ENCODE assay signal across 8 cellular contexts in the genomic region with DNA sequence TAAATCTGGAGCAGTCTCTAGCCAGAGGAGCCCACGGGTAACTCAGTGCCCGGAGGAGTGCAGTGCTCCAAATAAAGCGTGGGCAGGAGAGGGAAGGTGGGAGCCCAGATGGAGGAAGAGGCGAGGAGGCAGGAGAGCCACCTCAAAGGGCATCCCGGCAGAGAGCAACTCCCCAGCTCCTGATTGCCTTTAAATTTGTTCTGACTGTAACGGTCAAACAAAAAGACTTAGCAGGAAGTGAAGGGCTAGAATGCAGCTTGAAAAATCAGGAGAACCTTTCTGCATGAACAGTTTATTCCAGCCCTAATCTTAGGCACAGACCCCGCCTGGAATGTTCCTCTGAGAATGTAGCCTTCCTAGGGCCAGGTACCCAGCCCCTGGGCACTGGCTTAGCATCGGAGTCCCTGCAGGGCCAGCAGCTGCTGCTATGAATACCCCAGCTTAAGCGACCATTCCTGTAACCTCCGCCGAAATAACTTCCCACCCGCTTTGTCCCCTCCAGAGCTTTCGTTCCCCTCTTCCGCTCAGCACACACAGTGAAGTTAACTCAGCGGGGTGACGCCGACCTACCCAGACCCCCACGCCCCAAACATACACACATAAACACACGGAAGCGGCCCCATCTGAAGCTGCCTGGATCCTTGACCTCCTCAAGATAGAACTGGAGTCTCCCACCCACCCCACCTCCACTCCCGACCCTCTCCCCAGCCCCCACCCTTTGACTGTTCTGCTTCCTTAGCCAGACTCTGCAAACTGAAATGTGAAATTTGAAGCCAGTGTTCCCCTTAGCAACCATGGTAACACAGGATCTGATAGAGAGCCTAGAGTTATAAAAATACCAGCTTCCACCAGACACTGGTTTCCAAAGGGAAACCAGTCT.
DNase-seq lines count a peak whose midpoint lies in the region; ATAC-seq and TF ChIP-seq lines count a peak whose summit lies in the region.

No MANE protein-coding gene starts in this region.

- H3K27me3 Mint-ChIP-seq in MCF 10A (ENCODE audit: insufficient read depth, unreplicated experiment) (no peaks in the 10 kb centered on the region), brain (no peaks in the 10 kb centered on the region)
- no peaks in the 10 kb centered on the region for H3K27me3 Mint-ChIP-seq in T-helper 2 cell treated with Interferon-gamma antibody and Interleukin-4, amounts not matched to agents 5 μg/mL and 100 μg/mL, for 36 hours (ENCODE audit: low read depth)

- no TSS peak for BruUV-seq in MCF 10A (replicated peaks; lab: Mats Ljungman, UMichigan)

- H3K4me1 Mint-ChIP-seq in MCF 10A (ENCODE audit: insufficient read depth, unreplicated experiment), result peaks cover 22% of the 10 kb centered on the region
- H3K4me1 Mint-ChIP-seq in brain, result peaks cover 81% of the 10 kb centered on the region
- H3K4me1 Mint-ChIP-seq in T-helper 2 cell treated with Interferon-gamma antibody and Interleukin-4, amounts not matched to agents 5 μg/mL and 100 μg/mL, for 36 hours (ENCODE audit: low read depth), result peaks cover 13% of the 10 kb centered on the region

- H3K27ac Mint-ChIP-seq in MCF 10A (ENCODE audit: low read depth, unreplicated experiment) (no peak overlapping the region), brain (peak overlapping the region; percentile 73 to 98 (median 97))
- no peak overlapping the region for H3K27ac Mint-ChIP-seq in T-helper 2 cell treated with Interferon-gamma antibody and Interleukin-4, amounts not matched to agents 5 μg/mL and 100 μg/mL, for 36 hours

- H3K36me3 Mint-ChIP-seq in MCF 10A (ENCODE audit: insufficient read depth, unreplicated experiment) (peaks cover 38% of the 10 kb centered on the region), brain (peaks cover 34% of the 10 kb centered on the region)
- H3K36me3 Mint-ChIP-seq in T-helper 2 cell treated with Interferon-gamma antibody and Interleukin-4, amounts not matched to agents 5 μg/mL and 100 μg/mL, for 36 hours (ENCODE audit: low read depth), result no peaks in the 10 kb centered on the region

- no peaks in the 10 kb centered on the region for H3K9me3 Mint-ChIP-seq in MCF 10A (ENCODE audit: unreplicated experiment)
- peaks cover 6 to 21% (median 19%) of the 10 kb centered on the region in 5 experiments for H3K9me3 Mint-ChIP-seq in brain
- H3K9me3 Mint-ChIP-seq in T-helper 2 cell treated with Interferon-gamma antibody and Interleukin-4, amounts not matched to agents 5 μg/mL and 100 μg/mL, for 36 hours, result no peaks in the 10 kb centered on the region

- no peak for TF ChIP-seq CTCF in breast epithelium (IDR thresholded peaks at IDR 0.05)
- no peak for TF ChIP-seq CTCF in MCF 10A (IDR thresholded peaks at IDR 0.05; ENCODE audit: unreplicated experiment)
- TF ChIP-seq CTCF in brain (conservative IDR thresholded peaks at IDR 0.05), result no peak
- no peak for TF ChIP-seq CTCF in left lung (IDR thresholded peaks at IDR 0.05)
- no peak for TF ChIP-seq CTCF in uterus (IDR thresholded peaks at IDR 0.05)

- H3K27ac ChIP-seq in breast epithelium, result peak overlapping the region; percentile 48 to 63
- peak overlapping the region; percentile 28 to 66 for H3K27ac ChIP-seq in left lung
- H3K27ac ChIP-seq in uterus, result peak overlapping the region; percentile 76 to 77

- peak; percentile 51 for ATAC-seq in left lung

- intact Hi-C loops in breast epithelium (cut with DNase I; ENCODE audit: low total_unique reads), result no loop called here
- intact Hi-C loops in MCF 10A (cut with micrococcal nuclease), result no loop called here
- intact Hi-C loops in left lung (cut with DNase I), result no loop called here
- intact Hi-C loops in uterus (cut with DNase I; ENCODE audit: low total_unique reads), result no loop called here

- H3K36me3 ChIP-seq in breast epithelium (no peaks in the 10 kb centered on the region), left lung (no peaks in the 10 kb centered on the region), uterus (no peaks in the 10 kb centered on the region)

- H3K27me3 ChIP-seq in breast epithelium (no peaks in the 10 kb centered on the region), left lung (no peaks in the 10 kb centered on the region), uterus (no peaks in the 10 kb centered on the region)

- H3K4me1 ChIP-seq in breast epithelium (peaks cover 4 to 5% of the 10 kb centered on the region in 2 donors), left lung (peaks cover 13 to 37% of the 10 kb centered on the region in 2 donors), uterus (peaks cover 0 to 19% of the 10 kb centered on the region in 2 donors)

- POLR2A ChIA-PET in MCF 10A (lab: Yijun Ruan, JAX), result interaction anchor here (0.7 kb wide), 1 partner anchor 169 kb away, joined by 4 read pairs; no protein-coding TSS in a partner anchor

- no peaks in the 10 kb centered on the region for H3K9me3 ChIP-seq in breast epithelium
- H3K9me3 ChIP-seq in left lung, result no peaks in the 10 kb centered on the region
- H3K9me3 ChIP-seq in uterus, result no peaks in the 10 kb centered on the region

- peak in 1 of 2 donors; percentile 42 for DNase-seq in breast epithelium (ENCODE audit: low spot score in 2 of 2)
- DNase-seq in MCF 10A (ENCODE audit: unreplicated experiment), result no peak
- DNase-seq in left lung, result peak in 1 of 2 donors; percentile 33
- peak; percentile 23 to 37 for DNase-seq in uterus
- DNase-seq in T-helper 2 cell treated with Interferon-gamma antibody and Interleukin-4, amounts not matched to agents 5 μg/mL and 100 μg/mL, for 36 hours (ENCODE audit: low spot score), result no peak
- no peak for DNase-seq in HT-29 (ENCODE audit: low spot score)
- DNase-seq in NCI-H446 (lab: John Stamatoyannopoulos, UW), result no peak

- TF ChIP-seq POLR2A in breast epithelium (IDR thresholded peaks at IDR 0.05), result no peak
- no peak for TF ChIP-seq POLR2A in uterus (IDR thresholded peaks at IDR 0.05)

- H3K4me3 Mint-ChIP-seq in MCF 10A (ENCODE audit: unreplicated experiment) (no peak overlapping the region), brain (peak overlapping the region; percentile 52 to 84 (median 78))
- no peak overlapping the region for H3K4me3 Mint-ChIP-seq in T-helper 2 cell treated with Interferon-gamma antibody and Interleukin-4, amounts not matched to agents 5 μg/mL and 100 μg/mL, for 36 hours

- CTCF ChIA-PET in MCF 10A (lab: Yijun Ruan, JAX), result no interaction called here

- H3K4me3 ChIP-seq in breast epithelium, result peak overlapping the region in 2 of 3 donors; percentile 22 to 41
- no peak overlapping the region for H3K4me3 ChIP-seq in left lung
- H3K4me3 ChIP-seq in uterus, result peak overlapping the region in 1 of 2 donors; percentile 16

Comparison
In these comparisons a context has a peak if more than half of its experiments do, and no peak if none do; other contexts are left out.
1. DNase-seq: peak in uterus (2 of 2); none in MCF 10A (single experiment), T-helper 2 cell treated with Interferon-gamma antibody and Interleukin-4, amounts not matched to agents 5 μg/mL and 100 μg/mL, for 36 hours (single experiment), HT-29 (single experiment) and NCI-H446 (0 of 2).
2. H3K4me3 ChIP-seq: peak in breast epithelium (2 of 3); none in left lung (0 of 2).
3. H3K27ac Mint-ChIP-seq: peak in brain (5 of 5); none in MCF 10A (single experiment) and T-helper 2 cell treated with Interferon-gamma antibody and Interleukin-4, amounts not matched to agents 5 μg/mL and 100 μg/mL, for 36 hours (single experiment).
4. H3K4me3 Mint-ChIP-seq: peak in brain (5 of 5); none in MCF 10A (single experiment) and T-helper 2 cell treated with Interferon-gamma antibody and Interleukin-4, amounts not matched to agents 5 μg/mL and 100 μg/mL, for 36 hours (single experiment).
5. Peak in every context shown above with its lines, with median percentiles within 50 percentile points of each other: H3K27ac ChIP-seq.